10 cellular contexts compared by ENCODE assay signal in genomic region chr9:2013688-2014087, GRCh38. TPM values are rescaled to one million over a fixed set of nuclear protein-coding genes. Genes with fewer than 3 reads are reported as not detected.
DNase-seq lines count a peak whose midpoint lies in the region; ATAC-seq and TF ChIP-seq lines count a peak whose summit lies in the region.
"Had no signal": no experiment of that assay in that cellular context is flagged by ENCODE, and none has a peak within 500 bp of the region (broad histone marks: within the 10 kb centered on the region; RNA-seq: fewer than 3 reads in every experiment).

No MANE protein-coding gene starts in this region.

- ATAC-seq in memory B cell (ENCODE audit: low read depth) (no peak), HG02870 (IDR thresholded peaks at IDR 0.05; ENCODE audit: unreplicated experiment) (no peak), HG03045 (IDR thresholded peaks at IDR 0.05; ENCODE audit: unreplicated experiment) (no peak)
- ATAC-seq: activated CD4-positive, CD25-positive, alpha-beta regulatory T cell treated with anti-CD3 and anti-CD28 coated beads, Interleukin-2, amount 50 U/mL, for 24 hours; mucosa of descending colon had no signal

- no peak for DNase-seq in A673 (ENCODE audit: low spot score)
- peak; percentile 29 for DNase-seq in HFFc6
- DNase-seq in astrocyte of the cerebellum (ENCODE audit: low read depth), result no peak
- DNase-seq in memory B cell (ENCODE audit: low spot score in 2 of 2), result no peak
- DNase-seq in NCI-H345 treated with DMSO at 0.1 percent for 48 hours (lab: John Stamatoyannopoulos, UW; ENCODE audit: unreplicated experiment), result no peak
- DNase-seq in NCI-H2029 treated with DMSO at 0.1 percent for 48 hours (lab: John Stamatoyannopoulos, UW), result no peak

- H3K36me3 Mint-ChIP-seq in HFFc6 (ENCODE audit: low read depth) (no peaks in the 10 kb centered on the region), memory B cell (peaks cover 2% of the 10 kb centered on the region)

- H3K27me3 Mint-ChIP-seq in HFFc6 (ENCODE audit: insufficient read depth) (peaks cover 3% of the 10 kb centered on the region; the same call in 1 of the 2 replicates), memory B cell (peaks cover 5% of the 10 kb centered on the region)

- POLR2A ChIA-PET in A673 (lab: Charles Lee; ENCODE audit: low non-redundant PET), result no interaction called here

- H3K27me3 ChIP-seq in A673 (replicated peaks; ENCODE audit: insufficient read depth, low read depth, low read length, poor library complexity), result no peaks in the 10 kb centered on the region

- CTCF ChIA-PET in A673 (lab: Charles Lee), result no interaction called here

- H3K36me3 ChIP-seq in A673 (ENCODE audit: insufficient read depth, low read length, poor library complexity, severe bottlenecking), result no peaks in the 10 kb centered on the region

- H3K27ac Mint-ChIP-seq in HFFc6 (peak overlapping the region; percentile 86), memory B cell (no peak overlapping the region)

- no peak for TF ChIP-seq CTCF in A673 (conservative IDR thresholded peaks at IDR 0.05; ENCODE audit: low read depth, low read length)
- TF ChIP-seq CTCF in HFFc6 (IDR thresholded peaks at IDR 0.05), result no peak
- TF ChIP-seq CTCF in astrocyte of the cerebellum (IDR thresholded peaks at IDR 0.05; ENCODE audit: low read depth, low read length, missing control alignments), result no peak

- intact Hi-C loops in A673 (cut with micrococcal nuclease; ENCODE audit: unreplicated experiment), result loop anchor here (10.0 kb wide), 2 partner anchors 171 to 201 kb away; no protein-coding TSS in a partner anchor

- no peaks in the 10 kb centered on the region for H3K9me3 ChIP-seq in A673 (ENCODE audit: low read depth, low read length, poor library complexity, severe bottlenecking)
- H3K9me3 ChIP-seq: mucosa of descending colon had no signal

- peak overlapping the region; percentile 85 for H3K4me3 ChIP-seq in A673 (ENCODE audit: low read depth, low read length, poor library complexity, severe bottlenecking)
- peak overlapping the region; percentile 81 for H3K4me3 ChIP-seq in astrocyte of the cerebellum (ENCODE audit: low read depth, low read length)

- in situ Hi-C loops in astrocyte of the cerebellum (cut with HindIII; ENCODE audit: low sequenced_read_pairs), result no loop called here

- H3K4me3 Mint-ChIP-seq in HFFc6 (peak overlapping the region; percentile 99), memory B cell (peak overlapping the region; percentile 97)

- H3K4me1 Mint-ChIP-seq in HFFc6 (ENCODE audit: low read depth), result peaks cover 22% of the 10 kb centered on the region
- H3K4me1 Mint-ChIP-seq in memory B cell, result peaks cover 3% of the 10 kb centered on the region

- no peaks in the 10 kb centered on the region for H3K9me3 Mint-ChIP-seq in HFFc6
- H3K9me3 Mint-ChIP-seq in memory B cell, result no peaks in the 10 kb centered on the region

- no peak overlapping the region for H3K27ac ChIP-seq in A673 (ENCODE audit: low read depth, low read length, poor library complexity, severe bottlenecking)

- BruUV-seq in A673 (replicated peaks; lab: Mats Ljungman, UMichigan), result no TSS peak

- H3K4me1 ChIP-seq in A673 (ENCODE audit: insufficient read depth, low read length, poor library complexity, severe bottlenecking), result peaks cover 5% of the 10 kb centered on the region

RNA-seq across cellular contexts. Expression of gene SMARCA2, which starts 1.5 kb away (rescaled TPM):
- 59.6 and 69.0 TPM in 2 replicates for total RNA-seq in A673 (2021)
- total RNA-seq in HFFc6 (2021; fragmentation: NEBNext Ultra II Directional; extraction: Animal tissue kit (Norgen Biotek cat#: 25700)), result 100 to 1,000 TPM in 3 of 6 experiments, 10 to 100 TPM in 3; 73.2 to 113 (median 96.6) TPM
